ENCODE assay signal across 11 cellular contexts in the genomic region with DNA sequence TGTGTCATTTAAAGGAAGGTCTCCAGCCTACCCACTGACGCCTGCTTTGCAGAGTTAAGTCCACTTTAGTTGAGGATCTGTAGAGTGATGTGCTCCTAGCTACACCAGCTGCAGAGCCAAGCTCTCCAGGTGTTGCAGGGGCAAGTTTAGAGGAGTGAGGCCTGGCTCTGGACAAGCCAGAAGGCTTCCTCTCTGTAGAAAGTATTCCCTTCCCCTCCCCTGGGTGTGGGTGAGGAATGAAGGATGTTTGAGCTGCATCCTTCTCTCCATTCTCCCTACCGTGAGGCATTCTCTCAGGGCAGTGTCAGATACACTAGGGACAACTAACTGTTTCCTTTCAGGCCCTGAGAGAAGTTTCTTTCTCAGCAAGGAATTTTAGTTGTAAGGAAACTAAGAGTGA.
DNase-seq lines count a peak whose midpoint lies in the region; ATAC-seq and TF ChIP-seq lines count a peak whose summit lies in the region.
"Had no signal": no experiment of that assay in that cellular context is flagged by ENCODE, and none has a peak within 500 bp of the region (broad histone marks: within the 10 kb centered on the region; RNA-seq: fewer than 3 reads in every experiment).

No MANE protein-coding gene starts in this region.

- POLR2A ChIA-PET in CD4-positive, alpha-beta memory T cell (lab: Charles Lee; ENCODE audit: partially characterized antibody) = interaction anchor here (1.0 to 3.2 kb wide), 3 partner anchors 8 to 65 kb away, joined by 3 to 20 read pairs (median 5); no protein-coding TSS in a partner anchor
- POLR2A ChIA-PET in A673 (lab: Charles Lee; ENCODE audit: low non-redundant PET) = no interaction called here

- peaks cover 6% of the 10 kb centered on the region for H3K36me3 ChIP-seq in CD4-positive, alpha-beta memory T cell (ENCODE audit: insufficient read depth, low read length)
- H3K36me3 ChIP-seq in H7 (replicated peaks; ENCODE audit: control insufficient read depth, insufficient read depth, low read length) (peaks cover 2% of the 10 kb centered on the region; the same call in 1 of the 2 replicates), A673 (ENCODE audit: insufficient read depth, low read length, poor library complexity, severe bottlenecking) (no peaks in the 10 kb centered on the region)
- H3K36me3 ChIP-seq: uterus had no signal

- peaks cover 52 to 66% of the 10 kb centered on the region in 2 donors for H3K36me3 Mint-ChIP-seq in CD4-positive, alpha-beta memory T cell

- no TSS peak for BruUV-seq in A673 (replicated peaks; lab: Mats Ljungman, UMichigan)

- peaks cover 46 to 83% (median 65%) of the 10 kb centered on the region in 4 donors for H3K4me1 Mint-ChIP-seq in CD4-positive, alpha-beta memory T cell

- H3K27me3 ChIP-seq in CD4-positive, alpha-beta memory T cell (ENCODE audit: insufficient read depth, low read length) = no peaks in the 10 kb centered on the region
- H3K27me3 ChIP-seq in H7 (ENCODE audit: control insufficient read depth, insufficient read depth, low read length) (no peaks in the 10 kb centered on the region), A673 (replicated peaks; ENCODE audit: insufficient read depth, low read depth, low read length, poor library complexity) (no peaks in the 10 kb centered on the region)
- H3K27me3 ChIP-seq: uterus had no signal

- peak overlapping the region in 5 of 7 donors; percentile 46 to 88 (median 57) for H3K27ac Mint-ChIP-seq in CD4-positive, alpha-beta memory T cell

- no peak for DNase-seq in CD4-positive, alpha-beta memory T cell
- peak; percentile 31 for DNase-seq in NCI-H510A (lab: John Stamatoyannopoulos, UW)
- peak; percentile 48 for DNase-seq in fibroblast of peridontal ligament (ENCODE audit: extremely low read depth)
- no peak for DNase-seq in sciatic nerve (ENCODE audit: low spot score)
- DNase-seq in NCI-H2081 (lab: John Stamatoyannopoulos, UW) = no peak
- DNase-seq in H7 = no peak
- no peak for DNase-seq in A673 (ENCODE audit: low spot score)
- DNase-seq in medulla oblongata (ENCODE audit: extremely low spot score) = no peak
- DNase-seq: NCI-H2227 treated with DMSO at 0.1 percent for 48 hours, SHP77 treated with DMSO at 0.1 percent for 48 hours, uterus had no signal

- ATAC-seq in sciatic nerve = peak; percentile 54

- intact Hi-C loops in CD4-positive, alpha-beta memory T cell (cut with micrococcal nuclease) = no loop called here
- intact Hi-C loops in sciatic nerve (cut with DNase I) (no loop called here), A673 (cut with micrococcal nuclease; ENCODE audit: unreplicated experiment) (no loop called here)

- no peak for TF ChIP-seq CTCF in A673 (conservative IDR thresholded peaks at IDR 0.05; ENCODE audit: low read depth, low read length)

- H3K4me3 ChIP-seq in CD4-positive, alpha-beta memory T cell (ENCODE audit: low read length in 2 of 2) = no peak overlapping the region
- no peak overlapping the region for H3K4me3 ChIP-seq in H7 (ENCODE audit: insufficient read depth, low read depth, low read length)
- H3K4me3 ChIP-seq in A673 (ENCODE audit: low read depth, low read length, poor library complexity, severe bottlenecking) = no peak overlapping the region
- H3K4me3 ChIP-seq: uterus had no signal

- no peaks in the 10 kb centered on the region for H3K27me3 Mint-ChIP-seq in CD4-positive, alpha-beta memory T cell

- H3K4me3 Mint-ChIP-seq in CD4-positive, alpha-beta memory T cell = peak overlapping the region in 3 of 8 donors; percentile 10 to 64 (median 20)

- H3K27ac ChIP-seq in CD4-positive, alpha-beta memory T cell (ENCODE audit: low read depth, low read length) = no peak overlapping the region
- no peak overlapping the region for H3K27ac ChIP-seq in A673 (ENCODE audit: low read depth, low read length, poor library complexity, severe bottlenecking)

- CTCF ChIA-PET in CD4-positive, alpha-beta memory T cell (lab: Charles Lee; ENCODE audit: partially characterized antibody) = interaction anchor here (2.0 to 2.3 kb wide), 2 partner anchors 13 to 129 kb away, joined by 4 to 6 read pairs; no protein-coding TSS in a partner anchor
- CTCF ChIA-PET in A673 (lab: Charles Lee) = no interaction called here

- H3K9me3 ChIP-seq in CD4-positive, alpha-beta memory T cell (ENCODE audit: control insufficient read depth in 1 of 2, low read length in 2 of 2) = no peaks in the 10 kb centered on the region
- no peaks in the 10 kb centered on the region for H3K9me3 ChIP-seq in A673 (ENCODE audit: low read depth, low read length, poor library complexity, severe bottlenecking)
- H3K9me3 ChIP-seq: uterus had no signal

- no peaks in the 10 kb centered on the region for H3K9me3 Mint-ChIP-seq in CD4-positive, alpha-beta memory T cell

- peaks cover 72% of the 10 kb centered on the region for H3K4me1 ChIP-seq in CD4-positive, alpha-beta memory T cell (ENCODE audit: insufficient read depth, low read length)
- no peaks in the 10 kb centered on the region for H3K4me1 ChIP-seq in A673 (ENCODE audit: insufficient read depth, low read length, poor library complexity, severe bottlenecking)

Comparison
In these comparisons a context has a peak if more than half of its experiments do, and no peak if none do; other contexts are left out.
1. DNase-seq: peak in NCI-H510A (single experiment) and fibroblast of peridontal ligament (single experiment); none in CD4-positive, alpha-beta memory T cell (0 of 5), sciatic nerve (single experiment), NCI-H2081 (0 of 2), H7 (single experiment), A673 (single experiment) and medulla oblongata (single experiment).